In genomic region chr6:121335111-121336008, GRCh38 we compare ENCODE assay signal across 8 cellular contexts. TPM values are rescaled to one million over a fixed set of nuclear protein-coding genes. Genes with fewer than 3 reads are reported as not detected.
DNase-seq lines count a peak whose midpoint lies in the region; ATAC-seq, FAIRE-seq and TF ChIP-seq lines count a peak whose summit lies in the region.

No MANE protein-coding gene starts in this region.

- H3K36me3 Mint-ChIP-seq in naive B cell: peaks cover 0 to 9% of the 10 kb centered on the region in 2 donors

- H3K18ac ChIP-seq in H1 (ENCODE audit: extremely low read depth, low read length): no peak overlapping the region

- H3K4ac ChIP-seq in H1 (replicated peaks; ENCODE audit: insufficient read length, low read depth, low read length): no peak overlapping the region

- no TSS peak for BruUV-seq in OCI-LY7 (replicated peaks; lab: Mats Ljungman, UMichigan)

- TF ChIP-seq CTCF in 22Rv1 (IDR thresholded peaks at IDR 0.05) (no peak), OCI-LY7 (conservative IDR thresholded peaks at IDR 0.05; ENCODE audit: low read length) (no peak), H1 (IDR thresholded peaks at IDR 0.05; ENCODE audit: control extremely low read depth in 1 of 3, insufficient read depth in 1 of 3, low read depth in 1 of 3, low read length in 3 of 3) (no peak)

- no peak overlapping the region; the same call in 1 of the 2 replicates for H2BK12ac ChIP-seq in H1 (ENCODE audit: low read depth, low read length)

- no peaks in the 10 kb centered on the region for H3K9me3 Mint-ChIP-seq in naive B cell

- H3K79me1 ChIP-seq in H1 (ENCODE audit: low read depth, low read length): no peaks in the 10 kb centered on the region

- H3K4me3 Mint-ChIP-seq in naive B cell: peak overlapping the region; percentile 91 to 100 (median 99)

- no peak for TF ChIP-seq EP300 in H1 (IDR thresholded peaks at IDR 0.05; ENCODE audit: borderline replicate concordance in 1 of 2, low read depth in 2 of 2, low read length in 2 of 2)

- no peak for TF ChIP-seq RAD21 in H1 (IDR thresholded peaks at IDR 0.05 in 1 of 2, conservative IDR thresholded peaks at IDR 0.05 in 1 of 2; ENCODE audit: low read depth in 2 of 2, low read length in 2 of 2)

- H4K5ac ChIP-seq in H1 (ENCODE audit: insufficient read length, low read depth, low read length): no peak overlapping the region

- no peak overlapping the region for H2BK20ac ChIP-seq in H1 (ENCODE audit: low read length)

- 88% methylated on average over 13 of the region's 13 CpGs; no CpG with 5 or more reads in 1 of the 2 experiments for WGBS in H1 (ENCODE audit: extremely low coverage in 1 of 2, insufficient coverage in 1 of 2, insufficient read length in 1 of 2, insufficient replicate concordance in 2 of 2, low coverage in 1 of 2, low lambda C conversion rate in 2 of 2, missing lambda C conversion rate in 1 of 2), 2 experiments

- no peaks in the 10 kb centered on the region for H4K20me1 ChIP-seq in OCI-LY7 (ENCODE audit: insufficient read depth, low read length)
- no peaks in the 10 kb centered on the region for H4K20me1 ChIP-seq in H1 (replicated peaks in 1 of 2; ENCODE audit: control insufficient read depth in 1 of 2, insufficient read depth in 2 of 2, low read length in 2 of 2)

- H3K9me3 ChIP-seq in OCI-LY7 (ENCODE audit: low read length) (no peaks in the 10 kb centered on the region), H1 (ENCODE audit: insufficient read depth in 2 of 2, low read depth in 1 of 2, low read length in 1 of 2) (no peaks in the 10 kb centered on the region)

- POLR2A ChIA-PET in OCI-LY7 (lab: Charles Lee) (interaction anchor here (0.6 to 1.3 kb wide), 5 partner anchors 10 to 816 kb away, joined by 3 to 4 read pairs (median 3); no protein-coding TSS in a partner anchor), H1 (lab: Charles Lee; ENCODE audit: partially characterized antibody) (interaction anchor here (1.0 to 1.7 kb wide), 2 partner anchors 15 to 101 kb away, joined by 3 to 5 read pairs; no protein-coding TSS in a partner anchor)

- DNase-seq in OCI-LY7 (ENCODE audit: low spot score) (no peak), H1 (ENCODE audit: low read depth in 1 of 2, low spot score in 2 of 2) (no peak), naive B cell (no peak), NCI-H1436 (lab: John Stamatoyannopoulos, UW) (no peak)

- CTCF ChIA-PET in OCI-LY7 (lab: Charles Lee; ENCODE audit: unreplicated experiment) (no interaction called here), H1 (lab: Charles Lee; ENCODE audit: partially characterized antibody) (interaction anchor here (0.9 to 1.3 kb wide), 3 partner anchors 15 to 65 kb away, joined by 3 to 6 read pairs (median 3); no protein-coding TSS in a partner anchor)

- H3K14ac ChIP-seq in H1 (ENCODE audit: insufficient read length): no peak overlapping the region

- peak overlapping the region; percentile 73 for H3K4me2 ChIP-seq in OCI-LY7 (ENCODE audit: low read length)
- peak overlapping the region; percentile 71 to 83 for H3K4me2 ChIP-seq in H1 (ENCODE audit: insufficient read depth in 1 of 2, low read depth in 2 of 2, low read length in 2 of 2)

- peaks cover 16 to 39% (median 28%) of the 10 kb centered on the region in 3 donors for H3K4me1 Mint-ChIP-seq in naive B cell

- no peak overlapping the region for H4K91ac ChIP-seq in H1 (replicated peaks; ENCODE audit: insufficient read length, low read length)

- peak; percentile 9 for ATAC-seq in GM18909 (IDR thresholded peaks at IDR 0.05; ENCODE audit: poor library complexity, unreplicated experiment)
- no peak for ATAC-seq in naive B cell (ENCODE audit: low read depth in 2 of 2)
- ATAC-seq in HG02642 (IDR thresholded peaks at IDR 0.05; ENCODE audit: poor library complexity, unreplicated experiment): no peak
- ATAC-seq in HG02571 (IDR thresholded peaks at IDR 0.05; ENCODE audit: unreplicated experiment): no peak

- H3K4me3 ChIP-seq in OCI-LY7 (ENCODE audit: low read depth, low read length, poor library complexity, severe bottlenecking): peak overlapping the region; percentile 79
- H3K4me3 ChIP-seq in H1 (ENCODE audit: extremely low read depth in 1 of 4, insufficient read depth in 2 of 4, low read depth in 3 of 4, low read length in 4 of 4): peak overlapping the region; percentile 58 to 63 (median 58); a peak in 7 of 8 replicates

- H2AK5ac ChIP-seq in H1 (ENCODE audit: low read depth, low read length): no peak overlapping the region

- peaks cover 8% of the 10 kb centered on the region for H3K23me2 ChIP-seq in H1 (ENCODE audit: low read depth, low read length)

- H2BK5ac ChIP-seq in H1 (ENCODE audit: low read depth, low read length): 0 out of 2 replicates have a peak overlapping the region, but pooled peaks have one; percentile 97

- no peak overlapping the region for H2BK120ac ChIP-seq in H1 (replicated peaks; ENCODE audit: low read depth, low read length)

- no peaks in the 10 kb centered on the region for H3K9me2 ChIP-seq in OCI-LY7 (ENCODE audit: insufficient read depth, low read length)

- TF ChIP-seq POLR2A in H1 (IDR thresholded peaks at IDR 0.05; ENCODE audit: control extremely low read depth in 1 of 2, low read depth in 2 of 2, low read length in 2 of 2): no peak

- H3K23ac ChIP-seq in H1 (ENCODE audit: insufficient read length): no peak overlapping the region

- H3K79me2 ChIP-seq in OCI-LY7 (ENCODE audit: insufficient read depth, low read depth, low read length): no peaks in the 10 kb centered on the region
- H3K79me2 ChIP-seq in H1 (ENCODE audit: control insufficient read depth in 1 of 2, insufficient read depth in 2 of 2, low read length in 2 of 2): no peaks in the 10 kb centered on the region

- H3K27me3 ChIP-seq in H1 (replicated peaks in 1 of 4; ENCODE audit: control insufficient read depth in 3 of 4, extremely low read depth in 1 of 4, insufficient read depth in 3 of 4, low read length in 3 of 4): no peaks in the 10 kb centered on the region

- H3K27me3 Mint-ChIP-seq in naive B cell: peaks cover 0 to 6% (median 0%) of the 10 kb centered on the region in 3 donors

- H4K8ac ChIP-seq in H1 (ENCODE audit: extremely low read depth, insufficient read depth, low read length): no peak overlapping the region

- H3K36me3 ChIP-seq in OCI-LY7 (ENCODE audit: insufficient read depth, low read length): no peaks in the 10 kb centered on the region
- H3K36me3 ChIP-seq in H1 (ENCODE audit: control insufficient read depth in 2 of 4, insufficient read depth in 4 of 4, low read length in 3 of 4): no peaks in the 10 kb centered on the region

- H3K27ac Mint-ChIP-seq in naive B cell: peak overlapping the region; percentile 97 to 100 (median 100)

- H3K4me1 ChIP-seq in OCI-LY7 (ENCODE audit: insufficient read depth, low read length, poor library complexity, severe bottlenecking) (peaks cover 3% of the 10 kb centered on the region), H1 (replicated peaks in 1 of 4; ENCODE audit: control insufficient read depth in 3 of 4, insufficient read depth in 4 of 4, low read length in 3 of 4) (peaks cover 0 to 3% (median 0%) of the 10 kb centered on the region in 4 experiments; a peak in 2 of 7 replicates)

- H3K27ac ChIP-seq in 22Rv1 (peak overlapping the region; percentile 80), OCI-LY7 (ENCODE audit: low read depth, low read length, poor library complexity, severe bottlenecking) (no peak overlapping the region), H1 (ENCODE audit: low read depth, low read length) (0 out of 2 replicates have a peak overlapping the region, but pooled peaks have one; percentile 70)

- H2BK15ac ChIP-seq in H1 (ENCODE audit: low read length): no peak overlapping the region

- no peak for FAIRE-seq in H1 (lab: Jason Lieb, UNC)

- H3K9ac ChIP-seq in H1 (replicated peaks in 1 of 4; ENCODE audit: extremely low read depth in 1 of 4, low read depth in 3 of 4, low read length in 3 of 4): 0 out of 7 replicates have a peak overlapping the region, but pooled peaks of 2 of the 4 experiments have one; percentile 55 to 75

- H3K56ac ChIP-seq in H1 (replicated peaks; ENCODE audit: insufficient read length, low read depth, low read length): no peak overlapping the region

- H2AFZ ChIP-seq in OCI-LY7 (ENCODE audit: low read length): peak overlapping the region; percentile 97
- H2AFZ ChIP-seq in H1 (ENCODE audit: low read length): peak overlapping the region; percentile 97

- intact Hi-C loops in OCI-LY7 (cut with micrococcal nuclease; ENCODE audit: unreplicated experiment): no loop called here

TF ChIP-seq in H1, 55 proteins besides CTCF, POLR2A, EP300 and RAD21 (continues in another document):
- TF ChIP-seq GTF2F1 (IDR thresholded peaks at IDR 0.05; ENCODE audit: borderline replicate concordance, low read depth, low read length) (no peak), RXRA (IDR thresholded peaks at IDR 0.05; ENCODE audit: insufficient read depth, low read depth, low read length) (no peak), FOSL1 (IDR thresholded peaks at IDR 0.05; ENCODE audit: insufficient read depth, low read depth, low read length) (no peak), EGR1 (IDR thresholded peaks at IDR 0.05; ENCODE audit: borderline replicate concordance, low read depth, low read length) (no peak), CHD1 (IDR thresholded peaks at IDR 0.05; ENCODE audit: low read depth, low read length) (no peak), POLR2AphosphoS5 (IDR thresholded peaks at IDR 0.05; ENCODE audit: low read depth, low read length) (no peak), HDAC2 (IDR thresholded peaks at IDR 0.05; ENCODE audit: borderline replicate concordance in 1 of 2, low read depth in 2 of 2, low read length in 2 of 2) (no peak)

RNA-seq across cellular contexts. Expression of gene TBC1D32, which starts 1.1 kb away (rescaled TPM):
- total RNA-seq in OCI-LY7 (2014; rRNA removed; shearing (Covaris generic)): 3.8 and 6.3 TPM in 2 replicates
- 5.1 and 7.5 TPM in 2 replicates for total RNA-seq in OCI-LY7 (2022)
- total RNA-seq in H1 (2021; fragmentation: NEBNext Ultra II Directional; extraction: Animal tissue kit (Norgen Biotek cat#: 25700)): 5.3 and 6.4 TPM in 2 replicates
- 1.6 and 7.1 TPM in 2 replicates for polyA plus RNA-seq in H1 (2011; rRNA removed)
- 4.8 TPM for polyA plus RNA-seq in H1 (2011; cell fraction: cytosol; rRNA removed)
- 4.0 TPM for polyA plus RNA-seq in H1 (2011; cell fraction: nucleus; rRNA removed)
- 2.1 to 3.1 TPM (median 2.7 TPM) in 4 replicates for polyA plus RNA-seq in H1 (2012, experiment 1 of 2)
- polyA plus RNA-seq in H1 (2012, experiment 2 of 2): 0.35 TPM
- 4.3 TPM for polyA plus RNA-seq in H1 (2013, experiment 1 of 2)
- polyA plus RNA-seq in H1 (2013, experiment 2 of 2): 4.1 TPM
- polyA minus RNA-seq in H1 (2011; rRNA and poly(A)+ RNA removed): 7.9 and 12.1 TPM in 2 replicates
- polyA minus RNA-seq in H1 (2011; cell fraction: cytosol; rRNA and poly(A)+ RNA removed): 4.3 TPM
- polyA minus RNA-seq in H1 (2011; cell fraction: nucleus; rRNA and poly(A)+ RNA removed): 24.1 TPM
- polyA plus RNA-seq in naive B cell (ENCODE audit: low read depth in 6 of 6): 1 to 10 TPM; 1.2 to 6.0 (median 3.7) TPM
